2 cellular contexts compared by ENCODE assay signal in genomic region chr3:69405067-69405466, GRCh38.
TF ChIP-seq lines count a peak whose summit lies in the region.

No MANE protein-coding gene starts in this region.

TF ChIP-seq in HepG2, 621 proteins besides CTCF, POLR2A, EP300 and RAD21:
- TF ChIP-seq ZKSCAN1 (IDR thresholded peaks at IDR 0.05; ENCODE audit: low read length), result no peak
- TF ChIP-seq NR0B2 (CRISPR knock-in tag; IDR thresholded peaks at IDR 0.05), result no peak
- peak; percentile 60; the same call in 1 of the 2 replicates for TF ChIP-seq ZFP1 (CRISPR knock-in tag; IDR thresholded peaks at IDR 0.05)

TF ChIP-seq in K562, 482 proteins besides CTCF, POLR2A, EP300 and RAD21:
- TF ChIP-seq LARP7 (IDR thresholded peaks at IDR 0.05), result no peak
- peak; percentile 64; the same call in 1 of the 2 replicates for TF ChIP-seq ZFP1 (CRISPR knock-in tag; IDR thresholded peaks at IDR 0.05)
TF ChIP-seq in K562: peak in this region for 1.
